ENCODE assay signal across 1 cellular context in the genomic region with DNA sequence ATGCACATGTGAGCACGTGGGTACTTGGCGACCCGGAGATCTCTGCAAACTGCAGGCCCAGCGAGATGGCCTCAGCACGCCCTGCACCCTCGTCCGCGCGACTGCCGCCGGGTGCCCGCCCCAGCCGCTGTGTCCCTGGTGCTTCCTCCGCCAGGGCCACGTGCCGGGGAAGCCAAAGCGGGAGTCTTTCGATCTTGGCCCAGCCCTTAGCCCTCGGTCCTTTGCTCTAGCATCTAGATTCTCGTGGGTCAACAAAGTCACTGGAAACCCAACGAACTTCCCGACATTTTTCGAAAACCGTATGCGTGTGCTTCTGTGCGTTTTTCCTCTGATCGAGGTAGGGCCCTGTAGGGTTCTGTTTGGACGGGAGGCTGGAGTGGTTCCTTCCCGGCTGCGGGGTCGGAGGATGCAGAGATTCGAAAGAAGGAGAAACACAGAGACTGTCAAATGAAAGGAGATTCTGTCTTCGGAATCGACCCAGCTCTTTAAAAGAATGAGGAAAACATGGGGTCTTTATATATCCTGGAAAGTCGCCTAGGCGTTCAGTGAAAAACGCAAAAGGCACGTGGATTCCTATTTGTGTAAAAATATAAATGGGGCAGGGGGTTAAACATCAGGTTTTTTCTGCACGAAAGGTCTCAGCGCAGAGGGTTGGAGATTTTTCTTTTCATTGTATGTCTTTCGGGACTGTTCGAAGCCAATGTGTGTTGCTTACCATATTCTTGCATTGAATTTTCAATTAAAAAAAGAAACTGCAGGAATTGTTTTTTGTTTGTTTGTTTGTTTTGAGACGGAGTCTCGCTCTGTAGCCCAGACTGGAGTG.
TF ChIP-seq lines count a peak whose summit lies in the region.

No MANE protein-coding gene starts in this region.

TF ChIP-seq in H1, 55 proteins besides CTCF, POLR2A, EP300 and RAD21:
- no peak for TF ChIP-seq POU5F1 (IDR thresholded peaks at IDR 0.05; ENCODE audit: low read depth, low read length)
- TF ChIP-seq CEBPB (IDR thresholded peaks at IDR 0.05; ENCODE audit: low read depth, low read length) = no peak
- TF ChIP-seq, protein P1, sequence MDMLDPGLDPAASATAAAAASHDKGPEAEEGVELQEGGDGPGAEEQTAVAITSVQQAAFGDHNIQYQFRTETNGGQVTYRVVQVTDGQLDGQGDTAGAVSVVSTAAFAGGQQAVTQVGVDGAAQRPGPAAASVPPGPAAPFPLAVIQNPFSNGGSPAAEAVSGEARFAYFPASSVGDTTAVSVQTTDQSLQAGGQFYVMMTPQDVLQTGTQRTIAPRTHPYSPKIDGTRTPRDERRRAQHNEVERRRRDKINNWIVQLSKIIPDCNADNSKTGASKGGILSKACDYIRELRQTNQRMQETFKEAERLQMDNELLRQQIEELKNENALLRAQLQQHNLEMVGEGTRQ (IDR thresholded peaks at IDR 0.05; ENCODE audit: low read length) = peak; percentile 46; the same call in 1 of the 2 replicates
- TF ChIP-seq CHD2 (IDR thresholded peaks at IDR 0.05; ENCODE audit: low read length) = no peak
- no peak for TF ChIP-seq TAF7 (optimal IDR thresholded peaks at IDR 0.05; ENCODE audit: borderline replicate concordance, low read depth, low read length)
- TF ChIP-seq CBX5 (IDR thresholded peaks at IDR 0.05; ENCODE audit: low read depth, low read length) = no peak
- TF ChIP-seq, protein P2, sequence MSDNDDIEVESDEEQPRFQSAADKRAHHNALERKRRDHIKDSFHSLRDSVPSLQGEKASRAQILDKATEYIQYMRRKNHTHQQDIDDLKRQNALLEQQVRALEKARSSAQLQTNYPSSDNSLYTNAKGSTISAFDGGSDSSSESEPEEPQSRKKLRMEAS (IDR thresholded peaks at IDR 0.05) = peak; percentile 97
- no peak for TF ChIP-seq SRF (IDR thresholded peaks at IDR 0.05; ENCODE audit: low read depth, low read length)
- no peak for TF ChIP-seq SP1 (IDR thresholded peaks at IDR 0.05; ENCODE audit: low read depth, low read length)
- TF ChIP-seq SUZ12 (IDR thresholded peaks at IDR 0.05; ENCODE audit: low read length) = peak; percentile 97; the same call in 1 of the 2 replicates
- no peak for TF ChIP-seq HDAC2 (IDR thresholded peaks at IDR 0.05; ENCODE audit: borderline replicate concordance in 1 of 2, low read depth in 2 of 2, low read length in 2 of 2)
- TF ChIP-seq KDM1A (IDR thresholded peaks at IDR 0.05; ENCODE audit: borderline replicate concordance, low read length) = no peak
- TF ChIP-seq KDM4A (IDR thresholded peaks at IDR 0.05; ENCODE audit: low read depth, low read length, severe bottlenecking) = peak; percentile 36
- TF ChIP-seq CBX8 (IDR thresholded peaks at IDR 0.05; ENCODE audit: borderline replicate concordance, low read depth, low read length) = peak; percentile 93; the same call in 1 of the 2 replicates
- TF ChIP-seq ZNF274 (IDR thresholded peaks at IDR 0.05; ENCODE audit: borderline replicate concordance, extremely low read depth, low read length) = no peak
- TF ChIP-seq, protein P3, sequence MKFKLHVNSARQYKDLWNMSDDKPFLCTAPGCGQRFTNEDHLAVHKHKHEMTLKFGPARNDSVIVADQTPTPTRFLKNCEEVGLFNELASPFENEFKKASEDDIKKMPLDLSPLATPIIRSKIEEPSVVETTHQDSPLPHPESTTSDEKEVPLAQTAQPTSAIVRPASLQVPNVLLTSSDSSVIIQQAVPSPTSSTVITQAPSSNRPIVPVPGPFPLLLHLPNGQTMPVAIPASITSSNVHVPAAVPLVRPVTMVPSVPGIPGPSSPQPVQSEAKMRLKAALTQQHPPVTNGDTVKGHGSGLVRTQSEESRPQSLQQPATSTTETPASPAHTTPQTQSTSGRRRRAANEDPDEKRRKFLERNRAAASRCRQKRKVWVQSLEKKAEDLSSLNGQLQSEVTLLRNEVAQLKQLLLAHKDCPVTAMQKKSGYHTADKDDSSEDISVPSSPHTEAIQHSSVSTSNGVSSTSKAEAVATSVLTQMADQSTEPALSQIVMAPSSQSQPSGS (IDR thresholded peaks at IDR 0.05; ENCODE audit: low read length) = no peak
- no peak for TF ChIP-seq SP2 (IDR thresholded peaks at IDR 0.05; ENCODE audit: low read length)
- TF ChIP-seq GABPA (IDR thresholded peaks at IDR 0.05; ENCODE audit: borderline replicate concordance, insufficient read depth, low read length) = no peak
- TF ChIP-seq RBBP5 (IDR thresholded peaks at IDR 0.05; ENCODE audit: borderline replicate concordance, low read depth, low read length) = no peak
- no peak for TF ChIP-seq JUN (IDR thresholded peaks at IDR 0.05; ENCODE audit: low read depth, low read length)
- TF ChIP-seq, protein P4, sequence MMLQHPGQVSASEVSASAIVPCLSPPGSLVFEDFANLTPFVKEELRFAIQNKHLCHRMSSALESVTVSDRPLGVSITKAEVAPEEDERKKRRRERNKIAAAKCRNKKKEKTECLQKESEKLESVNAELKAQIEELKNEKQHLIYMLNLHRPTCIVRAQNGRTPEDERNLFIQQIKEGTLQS (IDR thresholded peaks at IDR 0.05; ENCODE audit: insufficient read depth, low read depth, low read length) = no peak
- TF ChIP-seq RNF2 (IDR thresholded peaks at IDR 0.05; ENCODE audit: borderline replicate concordance, low read depth, low read length, missing control alignments, poor library complexity, severe bottlenecking) = peak; percentile 98
- peak; percentile 98 for TF ChIP-seq EZH2 (IDR thresholded peaks at IDR 0.05; ENCODE audit: low read depth, low read length, severe bottlenecking)
- no peak for TF ChIP-seq TCF12 (IDR thresholded peaks at IDR 0.05; ENCODE audit: low read depth, low read length)
- no peak for TF ChIP-seq GTF2F1 (IDR thresholded peaks at IDR 0.05; ENCODE audit: borderline replicate concordance, low read depth, low read length)
- no peak for TF ChIP-seq CTBP2 (IDR thresholded peaks at IDR 0.05; ENCODE audit: borderline replicate concordance, insufficient read depth, insufficient read length, low read length)
- TF ChIP-seq BRCA1 (IDR thresholded peaks at IDR 0.05; ENCODE audit: low read depth, low read length) = no peak
- TF ChIP-seq CREB1 (IDR thresholded peaks at IDR 0.05) = no peak
- no peak for TF ChIP-seq NRF1 (IDR thresholded peaks at IDR 0.05; ENCODE audit: low read depth, low read length)
- no peak for TF ChIP-seq YY1 (IDR thresholded peaks at IDR 0.05; ENCODE audit: low read depth, low read length)
- TF ChIP-seq BACH1 (IDR thresholded peaks at IDR 0.05; ENCODE audit: low read length) = no peak
- TF ChIP-seq PHF8 (conservative IDR thresholded peaks at IDR 0.05; ENCODE audit: low read depth, low read length) = no peak
- no peak for TF ChIP-seq KDM5A (IDR thresholded peaks at IDR 0.05; ENCODE audit: low read length)
- TF ChIP-seq, protein P5, sequence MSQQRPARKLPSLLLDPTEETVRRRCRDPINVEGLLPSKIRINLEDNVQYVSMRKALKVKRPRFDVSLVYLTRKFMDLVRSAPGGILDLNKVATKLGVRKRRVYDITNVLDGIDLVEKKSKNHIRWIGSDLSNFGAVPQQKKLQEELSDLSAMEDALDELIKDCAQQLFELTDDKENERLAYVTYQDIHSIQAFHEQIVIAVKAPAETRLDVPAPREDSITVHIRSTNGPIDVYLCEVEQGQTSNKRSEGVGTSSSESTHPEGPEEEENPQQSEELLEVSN (IDR thresholded peaks at IDR 0.05) = peak; percentile 98
- no peak for TF ChIP-seq SP4 (IDR thresholded peaks at IDR 0.05; ENCODE audit: low read length)
- TF ChIP-seq NANOG (IDR thresholded peaks at IDR 0.05; ENCODE audit: insufficient read depth, low read depth, low read length, poor library complexity, severe bottlenecking) = no peak
- TF ChIP-seq EGR1 (IDR thresholded peaks at IDR 0.05; ENCODE audit: borderline replicate concordance, low read depth, low read length) = no peak
- TF ChIP-seq SIN3A (conservative IDR thresholded peaks at IDR 0.05 in 1 of 2, IDR thresholded peaks at IDR 0.05 in 1 of 2; ENCODE audit: low read depth in 1 of 2, low read length in 2 of 2) = no peak; a peak in 1 of 4 replicates
- TF ChIP-seq, protein P6, sequence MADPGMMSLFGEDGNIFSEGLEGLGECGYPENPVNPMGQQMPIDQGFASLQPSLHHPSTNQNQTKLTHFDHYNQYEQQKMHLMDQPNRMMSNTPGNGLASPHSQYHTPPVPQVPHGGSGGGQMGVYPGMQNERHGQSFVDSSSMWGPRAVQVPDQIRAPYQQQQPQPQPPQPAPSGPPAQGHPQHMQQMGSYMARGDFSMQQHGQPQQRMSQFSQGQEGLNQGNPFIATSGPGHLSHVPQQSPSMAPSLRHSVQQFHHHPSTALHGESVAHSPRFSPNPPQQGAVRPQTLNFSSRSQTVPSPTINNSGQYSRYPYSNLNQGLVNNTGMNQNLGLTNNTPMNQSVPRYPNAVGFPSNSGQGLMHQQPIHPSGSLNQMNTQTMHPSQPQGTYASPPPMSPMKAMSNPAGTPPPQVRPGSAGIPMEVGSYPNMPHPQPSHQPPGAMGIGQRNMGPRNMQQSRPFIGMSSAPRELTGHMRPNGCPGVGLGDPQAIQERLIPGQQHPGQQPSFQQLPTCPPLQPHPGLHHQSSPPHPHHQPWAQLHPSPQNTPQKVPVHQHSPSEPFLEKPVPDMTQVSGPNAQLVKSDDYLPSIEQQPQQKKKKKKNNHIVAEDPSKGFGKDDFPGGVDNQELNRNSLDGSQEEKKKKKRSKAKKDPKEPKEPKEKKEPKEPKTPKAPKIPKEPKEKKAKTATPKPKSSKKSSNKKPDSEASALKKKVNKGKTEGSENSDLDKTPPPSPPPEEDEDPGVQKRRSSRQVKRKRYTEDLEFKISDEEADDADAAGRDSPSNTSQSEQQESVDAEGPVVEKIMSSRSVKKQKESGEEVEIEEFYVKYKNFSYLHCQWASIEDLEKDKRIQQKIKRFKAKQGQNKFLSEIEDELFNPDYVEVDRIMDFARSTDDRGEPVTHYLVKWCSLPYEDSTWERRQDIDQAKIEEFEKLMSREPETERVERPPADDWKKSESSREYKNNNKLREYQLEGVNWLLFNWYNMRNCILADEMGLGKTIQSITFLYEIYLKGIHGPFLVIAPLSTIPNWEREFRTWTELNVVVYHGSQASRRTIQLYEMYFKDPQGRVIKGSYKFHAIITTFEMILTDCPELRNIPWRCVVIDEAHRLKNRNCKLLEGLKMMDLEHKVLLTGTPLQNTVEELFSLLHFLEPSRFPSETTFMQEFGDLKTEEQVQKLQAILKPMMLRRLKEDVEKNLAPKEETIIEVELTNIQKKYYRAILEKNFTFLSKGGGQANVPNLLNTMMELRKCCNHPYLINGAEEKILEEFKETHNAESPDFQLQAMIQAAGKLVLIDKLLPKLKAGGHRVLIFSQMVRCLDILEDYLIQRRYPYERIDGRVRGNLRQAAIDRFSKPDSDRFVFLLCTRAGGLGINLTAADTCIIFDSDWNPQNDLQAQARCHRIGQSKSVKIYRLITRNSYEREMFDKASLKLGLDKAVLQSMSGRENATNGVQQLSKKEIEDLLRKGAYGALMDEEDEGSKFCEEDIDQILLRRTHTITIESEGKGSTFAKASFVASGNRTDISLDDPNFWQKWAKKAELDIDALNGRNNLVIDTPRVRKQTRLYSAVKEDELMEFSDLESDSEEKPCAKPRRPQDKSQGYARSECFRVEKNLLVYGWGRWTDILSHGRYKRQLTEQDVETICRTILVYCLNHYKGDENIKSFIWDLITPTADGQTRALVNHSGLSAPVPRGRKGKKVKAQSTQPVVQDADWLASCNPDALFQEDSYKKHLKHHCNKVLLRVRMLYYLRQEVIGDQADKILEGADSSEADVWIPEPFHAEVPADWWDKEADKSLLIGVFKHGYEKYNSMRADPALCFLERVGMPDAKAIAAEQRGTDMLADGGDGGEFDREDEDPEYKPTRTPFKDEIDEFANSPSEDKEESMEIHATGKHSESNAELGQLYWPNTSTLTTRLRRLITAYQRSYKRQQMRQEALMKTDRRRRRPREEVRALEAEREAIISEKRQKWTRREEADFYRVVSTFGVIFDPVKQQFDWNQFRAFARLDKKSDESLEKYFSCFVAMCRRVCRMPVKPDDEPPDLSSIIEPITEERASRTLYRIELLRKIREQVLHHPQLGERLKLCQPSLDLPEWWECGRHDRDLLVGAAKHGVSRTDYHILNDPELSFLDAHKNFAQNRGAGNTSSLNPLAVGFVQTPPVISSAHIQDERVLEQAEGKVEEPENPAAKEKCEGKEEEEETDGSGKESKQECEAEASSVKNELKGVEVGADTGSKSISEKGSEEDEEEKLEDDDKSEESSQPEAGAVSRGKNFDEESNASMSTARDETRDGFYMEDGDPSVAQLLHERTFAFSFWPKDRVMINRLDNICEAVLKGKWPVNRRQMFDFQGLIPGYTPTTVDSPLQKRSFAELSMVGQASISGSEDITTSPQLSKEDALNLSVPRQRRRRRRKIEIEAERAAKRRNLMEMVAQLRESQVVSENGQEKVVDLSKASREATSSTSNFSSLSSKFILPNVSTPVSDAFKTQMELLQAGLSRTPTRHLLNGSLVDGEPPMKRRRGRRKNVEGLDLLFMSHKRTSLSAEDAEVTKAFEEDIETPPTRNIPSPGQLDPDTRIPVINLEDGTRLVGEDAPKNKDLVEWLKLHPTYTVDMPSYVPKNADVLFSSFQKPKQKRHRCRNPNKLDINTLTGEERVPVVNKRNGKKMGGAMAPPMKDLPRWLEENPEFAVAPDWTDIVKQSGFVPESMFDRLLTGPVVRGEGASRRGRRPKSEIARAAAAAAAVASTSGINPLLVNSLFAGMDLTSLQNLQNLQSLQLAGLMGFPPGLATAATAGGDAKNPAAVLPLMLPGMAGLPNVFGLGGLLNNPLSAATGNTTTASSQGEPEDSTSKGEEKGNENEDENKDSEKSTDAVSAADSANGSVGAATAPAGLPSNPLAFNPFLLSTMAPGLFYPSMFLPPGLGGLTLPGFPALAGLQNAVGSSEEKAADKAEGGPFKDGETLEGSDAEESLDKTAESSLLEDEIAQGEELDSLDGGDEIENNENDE (IDR thresholded peaks at IDR 0.05; ENCODE audit: insufficient replicate concordance, low read length) = no peak
- no peak for TF ChIP-seq BCL11A (IDR thresholded peaks at IDR 0.05; ENCODE audit: low read depth in 2 of 2, low read length in 2 of 2)
- TF ChIP-seq SAP30 (IDR thresholded peaks at IDR 0.05; ENCODE audit: insufficient read depth, insufficient replicate concordance, low read length) = no peak
- no peak for TF ChIP-seq SIX5 (IDR thresholded peaks at IDR 0.05; ENCODE audit: low read depth, low read length)
- no peak for TF ChIP-seq TAF1 (IDR thresholded peaks at IDR 0.05; ENCODE audit: low read depth, low read length)
- no peak for TF ChIP-seq RXRA (IDR thresholded peaks at IDR 0.05; ENCODE audit: insufficient read depth, low read depth, low read length)
- TF ChIP-seq TEAD4 (IDR thresholded peaks at IDR 0.05; ENCODE audit: low read depth, low read length) = no peak
- no peak for TF ChIP-seq CHD1 (IDR thresholded peaks at IDR 0.05; ENCODE audit: low read depth, low read length)
- no peak for TF ChIP-seq POLR2AphosphoS5 (IDR thresholded peaks at IDR 0.05; ENCODE audit: low read depth, low read length)
- TF ChIP-seq SIRT6 (IDR thresholded peaks at IDR 0.05; ENCODE audit: low read length) = no peak
- TF ChIP-seq JUND (IDR thresholded peaks at IDR 0.05; ENCODE audit: low read length) = no peak
- no peak for TF ChIP-seq ASH2L (IDR thresholded peaks at IDR 0.05; ENCODE audit: low read length)
- TF ChIP-seq TBP (IDR thresholded peaks at IDR 0.05; ENCODE audit: low read depth, low read length) = no peak
- TF ChIP-seq HDAC6 (IDR thresholded peaks at IDR 0.05; ENCODE audit: low read depth, low read length) = no peak
- no peak for TF ChIP-seq MAFK (IDR thresholded peaks at IDR 0.05; ENCODE audit: low read depth, low read length)
- TF ChIP-seq FOSL1 (IDR thresholded peaks at IDR 0.05; ENCODE audit: insufficient read depth, low read depth, low read length) = no peak
- TF ChIP-seq RFX5 (IDR thresholded peaks at IDR 0.05; ENCODE audit: borderline replicate concordance, low read depth, low read length) = no peak
